ENCODE assay signal across 1 cellular context in the genomic region with DNA sequence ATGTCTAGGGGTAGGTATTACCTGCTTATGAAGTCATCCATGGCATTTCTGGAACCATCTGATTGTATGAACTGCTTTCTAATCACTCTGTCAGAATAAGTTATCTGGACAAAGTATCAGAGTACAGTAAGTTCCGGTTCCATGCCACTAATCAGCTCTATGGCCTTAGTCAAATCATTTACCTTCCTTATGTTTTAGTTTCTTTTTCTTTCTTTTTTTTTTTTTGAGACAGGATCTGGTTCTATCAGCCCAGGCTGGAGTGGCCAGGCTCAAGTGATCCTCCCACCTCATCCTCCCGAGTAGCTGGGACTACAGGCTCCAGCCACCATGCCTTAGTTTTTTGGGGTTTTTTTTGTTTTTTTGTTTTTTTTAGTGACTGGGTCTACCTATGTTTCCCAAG.
TF ChIP-seq lines count a peak whose summit lies in the region.

No MANE protein-coding gene starts in this region.

TF ChIP-seq in GM23338, 12 proteins besides CTCF, POLR2A, EP300 and RAD21 (continued from another document):
- TF ChIP-seq, protein P1, sequence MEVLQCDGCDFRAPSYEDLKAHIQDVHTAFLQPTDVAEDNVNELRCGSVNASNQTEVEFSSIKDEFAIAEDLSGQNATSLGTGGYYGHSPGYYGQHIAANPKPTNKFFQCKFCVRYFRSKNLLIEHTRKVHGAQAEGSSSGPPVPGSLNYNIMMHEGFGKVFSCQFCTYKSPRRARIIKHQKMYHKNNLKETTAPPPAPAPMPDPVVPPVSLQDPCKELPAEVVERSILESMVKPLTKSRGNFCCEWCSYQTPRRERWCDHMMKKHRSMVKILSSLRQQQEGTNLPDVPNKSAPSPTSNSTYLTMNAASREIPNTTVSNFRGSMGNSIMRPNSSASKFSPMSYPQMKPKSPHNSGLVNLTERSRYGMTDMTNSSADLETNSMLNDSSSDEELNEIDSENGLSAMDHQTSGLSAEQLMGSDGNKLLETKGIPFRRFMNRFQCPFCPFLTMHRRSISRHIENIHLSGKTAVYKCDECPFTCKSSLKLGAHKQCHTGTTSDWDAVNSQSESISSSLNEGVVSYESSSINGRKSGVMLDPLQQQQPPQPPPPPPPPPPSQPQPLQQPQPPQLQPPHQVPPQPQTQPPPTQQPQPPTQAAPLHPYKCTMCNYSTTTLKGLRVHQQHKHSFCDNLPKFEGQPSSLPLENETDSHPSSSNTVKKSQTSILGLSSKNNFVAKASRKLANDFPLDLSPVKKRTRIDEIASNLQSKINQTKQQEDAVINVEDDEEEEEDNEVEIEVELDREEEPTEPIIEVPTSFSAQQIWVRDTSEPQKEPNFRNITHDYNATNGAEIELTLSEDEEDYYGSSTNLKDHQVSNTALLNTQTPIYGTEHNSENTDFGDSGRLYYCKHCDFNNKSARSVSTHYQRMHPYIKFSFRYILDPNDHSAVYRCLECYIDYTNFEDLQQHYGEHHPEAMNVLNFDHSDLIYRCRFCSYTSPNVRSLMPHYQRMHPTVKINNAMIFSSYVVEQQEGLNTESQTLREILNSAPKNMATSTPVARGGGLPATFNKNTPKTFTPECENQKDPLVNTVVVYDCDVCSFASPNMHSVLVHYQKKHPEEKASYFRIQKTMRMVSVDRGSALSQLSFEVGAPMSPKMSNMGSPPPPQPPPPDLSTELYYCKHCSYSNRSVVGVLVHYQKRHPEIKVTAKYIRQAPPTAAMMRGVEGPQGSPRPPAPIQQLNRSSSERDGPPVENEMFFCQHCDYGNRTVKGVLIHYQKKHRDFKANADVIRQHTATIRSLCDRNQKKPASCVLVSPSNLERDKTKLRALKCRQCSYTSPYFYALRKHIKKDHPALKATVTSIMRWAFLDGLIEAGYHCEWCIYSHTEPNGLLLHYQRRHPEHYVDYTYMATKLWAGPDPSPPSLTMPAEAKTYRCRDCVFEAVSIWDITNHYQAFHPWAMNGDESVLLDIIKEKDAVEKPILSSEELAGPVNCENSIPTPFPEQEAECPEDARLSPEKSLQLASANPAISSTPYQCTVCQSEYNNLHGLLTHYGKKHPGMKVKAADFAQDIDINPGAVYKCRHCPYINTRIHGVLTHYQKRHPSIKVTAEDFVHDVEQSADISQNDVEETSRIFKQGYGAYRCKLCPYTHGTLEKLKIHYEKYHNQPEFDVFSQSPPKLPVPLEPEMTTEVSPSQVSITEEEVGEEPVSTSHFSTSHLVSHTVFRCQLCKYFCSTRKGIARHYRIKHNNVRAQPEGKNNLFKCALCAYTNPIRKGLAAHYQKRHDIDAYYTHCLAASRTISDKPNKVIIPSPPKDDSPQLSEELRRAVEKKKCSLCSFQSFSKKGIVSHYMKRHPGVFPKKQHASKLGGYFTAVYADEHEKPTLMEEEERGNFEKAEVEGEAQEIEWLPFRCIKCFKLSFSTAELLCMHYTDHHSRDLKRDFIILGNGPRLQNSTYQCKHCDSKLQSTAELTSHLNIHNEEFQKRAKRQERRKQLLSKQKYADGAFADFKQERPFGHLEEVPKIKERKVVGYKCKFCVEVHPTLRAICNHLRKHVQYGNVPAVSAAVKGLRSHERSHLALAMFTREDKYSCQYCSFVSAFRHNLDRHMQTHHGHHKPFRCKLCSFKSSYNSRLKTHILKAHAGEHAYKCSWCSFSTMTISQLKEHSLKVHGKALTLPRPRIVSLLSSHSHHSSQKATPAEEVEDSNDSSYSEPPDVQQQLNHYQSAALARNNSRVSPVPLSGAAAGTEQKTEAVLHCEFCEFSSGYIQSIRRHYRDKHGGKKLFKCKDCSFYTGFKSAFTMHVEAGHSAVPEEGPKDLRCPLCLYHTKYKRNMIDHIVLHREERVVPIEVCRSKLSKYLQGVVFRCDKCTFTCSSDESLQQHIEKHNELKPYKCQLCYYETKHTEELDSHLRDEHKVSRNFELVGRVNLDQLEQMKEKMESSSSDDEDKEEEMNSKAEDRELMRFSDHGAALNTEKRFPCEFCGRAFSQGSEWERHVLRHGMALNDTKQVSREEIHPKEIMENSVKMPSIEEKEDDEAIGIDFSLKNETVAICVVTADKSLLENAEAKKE (CRISPR knock-in tag; IDR thresholded peaks at IDR 0.05) = no peak
- no peak for TF ChIP-seq ZNF114 (CRISPR knock-in tag; IDR thresholded peaks at IDR 0.05)
- no peak for TF ChIP-seq NANOG (IDR thresholded peaks at IDR 0.05; ENCODE audit: borderline replicate concordance)
- TF ChIP-seq, protein P2, sequence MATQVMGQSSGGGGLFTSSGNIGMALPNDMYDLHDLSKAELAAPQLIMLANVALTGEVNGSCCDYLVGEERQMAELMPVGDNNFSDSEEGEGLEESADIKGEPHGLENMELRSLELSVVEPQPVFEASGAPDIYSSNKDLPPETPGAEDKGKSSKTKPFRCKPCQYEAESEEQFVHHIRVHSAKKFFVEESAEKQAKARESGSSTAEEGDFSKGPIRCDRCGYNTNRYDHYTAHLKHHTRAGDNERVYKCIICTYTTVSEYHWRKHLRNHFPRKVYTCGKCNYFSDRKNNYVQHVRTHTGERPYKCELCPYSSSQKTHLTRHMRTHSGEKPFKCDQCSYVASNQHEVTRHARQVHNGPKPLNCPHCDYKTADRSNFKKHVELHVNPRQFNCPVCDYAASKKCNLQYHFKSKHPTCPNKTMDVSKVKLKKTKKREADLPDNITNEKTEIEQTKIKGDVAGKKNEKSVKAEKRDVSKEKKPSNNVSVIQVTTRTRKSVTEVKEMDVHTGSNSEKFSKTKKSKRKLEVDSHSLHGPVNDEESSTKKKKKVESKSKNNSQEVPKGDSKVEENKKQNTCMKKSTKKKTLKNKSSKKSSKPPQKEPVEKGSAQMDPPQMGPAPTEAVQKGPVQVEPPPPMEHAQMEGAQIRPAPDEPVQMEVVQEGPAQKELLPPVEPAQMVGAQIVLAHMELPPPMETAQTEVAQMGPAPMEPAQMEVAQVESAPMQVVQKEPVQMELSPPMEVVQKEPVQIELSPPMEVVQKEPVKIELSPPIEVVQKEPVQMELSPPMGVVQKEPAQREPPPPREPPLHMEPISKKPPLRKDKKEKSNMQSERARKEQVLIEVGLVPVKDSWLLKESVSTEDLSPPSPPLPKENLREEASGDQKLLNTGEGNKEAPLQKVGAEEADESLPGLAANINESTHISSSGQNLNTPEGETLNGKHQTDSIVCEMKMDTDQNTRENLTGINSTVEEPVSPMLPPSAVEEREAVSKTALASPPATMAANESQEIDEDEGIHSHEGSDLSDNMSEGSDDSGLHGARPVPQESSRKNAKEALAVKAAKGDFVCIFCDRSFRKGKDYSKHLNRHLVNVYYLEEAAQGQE (IDR thresholded peaks at IDR 0.05; ENCODE audit: unreplicated experiment) = no peak
- TF ChIP-seq, protein P3, sequence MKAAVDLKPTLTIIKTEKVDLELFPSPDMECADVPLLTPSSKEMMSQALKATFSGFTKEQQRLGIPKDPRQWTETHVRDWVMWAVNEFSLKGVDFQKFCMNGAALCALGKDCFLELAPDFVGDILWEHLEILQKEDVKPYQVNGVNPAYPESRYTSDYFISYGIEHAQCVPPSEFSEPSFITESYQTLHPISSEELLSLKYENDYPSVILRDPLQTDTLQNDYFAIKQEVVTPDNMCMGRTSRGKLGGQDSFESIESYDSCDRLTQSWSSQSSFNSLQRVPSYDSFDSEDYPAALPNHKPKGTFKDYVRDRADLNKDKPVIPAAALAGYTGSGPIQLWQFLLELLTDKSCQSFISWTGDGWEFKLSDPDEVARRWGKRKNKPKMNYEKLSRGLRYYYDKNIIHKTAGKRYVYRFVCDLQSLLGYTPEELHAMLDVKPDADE (IDR thresholded peaks at IDR 0.05) = no peak
